9 cellular contexts compared by ENCODE assay signal in the genomic region with DNA sequence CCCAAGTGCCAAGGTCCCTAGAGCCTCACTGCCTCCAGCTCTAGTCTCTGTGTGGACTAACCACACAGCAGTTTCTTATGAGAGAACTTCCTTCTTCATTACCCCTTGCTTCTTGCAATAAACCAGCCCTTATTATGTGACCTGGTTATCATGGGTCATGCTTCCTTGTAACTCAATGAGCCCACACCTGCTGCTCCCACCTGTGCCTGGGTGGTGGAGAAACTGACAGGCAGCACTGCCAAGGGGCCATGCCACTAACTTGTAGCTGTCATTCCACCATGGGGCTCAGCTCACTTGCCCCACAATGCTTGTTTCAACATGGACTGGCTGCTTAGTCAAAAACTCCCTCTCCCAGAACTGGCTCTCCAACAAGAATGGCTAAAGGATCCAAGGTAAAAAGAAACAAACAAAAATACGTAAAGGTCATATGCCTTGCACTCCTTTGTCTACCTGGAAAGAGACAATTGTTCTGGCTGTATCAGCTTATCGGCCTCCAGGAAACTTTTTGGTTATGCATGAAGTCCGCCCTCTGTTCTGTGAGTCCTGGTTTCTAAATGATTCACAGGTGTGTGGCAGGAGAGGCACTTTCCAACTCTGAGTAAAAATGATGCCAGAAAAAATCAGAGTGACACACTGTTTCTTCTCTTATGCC.
DNase-seq lines count a peak whose midpoint lies in the region; ATAC-seq and TF ChIP-seq lines count a peak whose summit lies in the region.
"Had no signal": no experiment of that assay in that cellular context is flagged by ENCODE, and none has a peak within 500 bp of the region (broad histone marks: within the 10 kb centered on the region; RNA-seq: fewer than 3 reads in every experiment).

No MANE protein-coding gene starts in this region.

- H3K9me3 ChIP-seq in OCI-LY7 (ENCODE audit: low read length) = peaks cover 16% of the 10 kb centered on the region
- peaks cover 0 to 12% (median 0%) of the 10 kb centered on the region in 12 donors for H3K9me3 ChIP-seq in heart left ventricle

- H3K4me1 Mint-ChIP-seq in naive B cell = peaks cover 20 to 37% (median 28%) of the 10 kb centered on the region in 3 donors

- H3K79me2 ChIP-seq in OCI-LY7 (ENCODE audit: insufficient read depth, low read depth, low read length) = no peaks in the 10 kb centered on the region

- BruUV-seq in OCI-LY7 (replicated peaks; lab: Mats Ljungman, UMichigan) = no TSS peak

- no peaks in the 10 kb centered on the region for H3K9me2 ChIP-seq in OCI-LY7 (ENCODE audit: insufficient read depth, low read length)

- peak overlapping the region; percentile 13 for H3K27ac ChIP-seq in OCI-LY7 (ENCODE audit: low read depth, low read length, poor library complexity, severe bottlenecking)
- no peak overlapping the region for H3K27ac ChIP-seq in heart left ventricle

- H2AFZ ChIP-seq in OCI-LY7 (ENCODE audit: low read length) = no peak overlapping the region

- 92 to 98% (median 97%) methylated on average over 3 of the region's 3 CpGs for WGBS in heart left ventricle, 4 donors

- POLR2A ChIA-PET in OCI-LY7 (lab: Charles Lee) = interaction anchor here (0.6 to 2.6 kb wide), 10 partner anchors 10 to 552 kb away, joined by 3 to 16 read pairs (median 4); no protein-coding TSS in a partner anchor

- H3K4me3 ChIP-seq in OCI-LY7 (ENCODE audit: low read depth, low read length, poor library complexity, severe bottlenecking) = peak overlapping the region; percentile 33
- no peak overlapping the region for H3K4me3 ChIP-seq in heart left ventricle

- H3K36me3 ChIP-seq in OCI-LY7 (ENCODE audit: insufficient read depth, low read length) (peaks cover 6% of the 10 kb centered on the region; the same call in 1 of the 2 replicates), heart left ventricle (no peaks in the 10 kb centered on the region)

- peak; percentile 74 for DNase-seq in OCI-LY7 (ENCODE audit: low spot score)
- peak; percentile 8 for DNase-seq in naive B cell
- no peak for DNase-seq in NCI-H510A treated with DMSO at 0.1 percent for 48 hours (lab: John Stamatoyannopoulos, UW)
- no peak for DNase-seq in NCI-H2029 (lab: John Stamatoyannopoulos, UW)
- DNase-seq in GDM1 (lab: John Stamatoyannopoulos, UW) = no peak
- DNase-seq in heart left ventricle = no peak
- DNase-seq: NCI-H1436 treated with DMSO at 0.1 percent for 48 hours had no signal

- no peaks in the 10 kb centered on the region for H3K27me3 ChIP-seq in heart left ventricle

- peaks cover 0 to 5% (median 0%) of the 10 kb centered on the region in 3 donors for H3K27me3 Mint-ChIP-seq in naive B cell

- peaks cover 0 to 11% of the 10 kb centered on the region in 2 donors for H3K36me3 Mint-ChIP-seq in naive B cell

- H3K4me1 ChIP-seq in OCI-LY7 (ENCODE audit: insufficient read depth, low read length, poor library complexity, severe bottlenecking) (peaks cover 29% of the 10 kb centered on the region), heart left ventricle (no peaks in the 10 kb centered on the region)

- TF ChIP-seq POLR2A in heart left ventricle (IDR thresholded peaks at IDR 0.05) = no peak

- H3K4me3 Mint-ChIP-seq in naive B cell = peak overlapping the region in 7 of 8 donors; percentile 29 to 85 (median 57)

- TF ChIP-seq CTCF in OCI-LY7 (conservative IDR thresholded peaks at IDR 0.05; ENCODE audit: low read length) (no peak), heart left ventricle (IDR thresholded peaks at IDR 0.05) (no peak)

- intact Hi-C loops in OCI-LY7 (cut with micrococcal nuclease; ENCODE audit: unreplicated experiment) (no loop called here), heart left ventricle (cut with DNase I) (no loop called here)

- CTCF ChIA-PET in OCI-LY7 (lab: Charles Lee; ENCODE audit: unreplicated experiment) = interaction anchor here (0.6 to 1.2 kb wide), 3 partner anchors 21 to 32 kb away, joined by 3 read pairs; no protein-coding TSS in a partner anchor

- ATAC-seq in GM18858 (IDR thresholded peaks at IDR 0.05; ENCODE audit: unreplicated experiment) (peak; percentile 86), GM21786 (IDR thresholded peaks at IDR 0.05; ENCODE audit: unreplicated experiment) (peak; percentile 77), naive B cell (ENCODE audit: low read depth in 2 of 2) (peak; percentile 74 to 85), heart left ventricle (no peak)

- H3K27ac Mint-ChIP-seq in naive B cell = peak overlapping the region in 5 of 6 donors; percentile 7 to 64 (median 18)

- H3K4me2 ChIP-seq in OCI-LY7 (ENCODE audit: low read length) = peak overlapping the region; percentile 69

- H4K20me1 ChIP-seq in OCI-LY7 (ENCODE audit: insufficient read depth, low read length) = no peaks in the 10 kb centered on the region

- peaks cover 0 to 9% (median 5%) of the 10 kb centered on the region in 7 donors for H3K9me3 Mint-ChIP-seq in naive B cell

Comparison
In these comparisons a context has a peak if more than half of its experiments do, and no peak if none do; other contexts are left out.
1. ATAC-seq: peak in GM18858 (single experiment), GM21786 (single experiment) and naive B cell (2 of 2); none in heart left ventricle (0 of 4).
2. DNase-seq: peak in OCI-LY7 (single experiment) and naive B cell (single experiment); none in NCI-H510A treated with DMSO at 0.1 percent for 48 hours (single experiment), NCI-H2029 (single experiment), GDM1 (single experiment) and heart left ventricle (0 of 5).